Comparison of ENCODE assay signal across 8 cellular contexts in genomic region chr17:41329279-41329925, GRCh38. TPM values are rescaled to one million over a fixed set of nuclear protein-coding genes. Genes with fewer than 3 reads are reported as not detected.
A peak's percentile ranks its signal among the peaks of the same experiment; 100 is the strongest.
DNase-seq lines count a peak whose midpoint lies in the region; ATAC-seq and TF ChIP-seq lines count a peak whose summit lies in the region.

No MANE protein-coding gene starts in this region.

- H3K36me3 ChIP-seq in ascending aorta: no peaks in the 10 kb centered on the region
- H3K36me3 ChIP-seq in iPS DF 6.9 (ENCODE audit: control insufficient read depth, insufficient read depth, low read length): no peaks in the 10 kb centered on the region
- no peaks in the 10 kb centered on the region for H3K36me3 ChIP-seq in tibial artery

- H3K27me3 Mint-ChIP-seq in T-helper 17 cell: no peaks in the 10 kb centered on the region

- peaks cover 22% of the 10 kb centered on the region for H3K4me1 Mint-ChIP-seq in T-helper 17 cell

- no peak overlapping the region for H3K27ac Mint-ChIP-seq in T-helper 17 cell

- intact Hi-C loops in ascending aorta (cut with DNase I): no loop called here
- intact Hi-C loops in tibial artery (cut with DNase I; ENCODE audit: low total_unique reads): loop anchor here (10.0 kb wide), 1 partner anchor 415 kb away; no protein-coding TSS in a partner anchor

- no peak for ATAC-seq in T-helper 17 cell
- ATAC-seq in HG02884 (IDR thresholded peaks at IDR 0.05; ENCODE audit: unreplicated experiment): no peak

- H3K27me3 ChIP-seq in ascending aorta (no peaks in the 10 kb centered on the region), iPS DF 6.9 (ENCODE audit: control insufficient read depth, insufficient read depth, low read length) (no peaks in the 10 kb centered on the region), tibial artery (peaks cover 0 to 16% of the 10 kb centered on the region in 2 donors)

- in situ Hi-C loops in G401 (cut with HindIII; ENCODE audit: low sequenced_read_pairs): no loop called here

- H3K9me3 ChIP-seq in ascending aorta (no peaks in the 10 kb centered on the region), iPS DF 6.9 (ENCODE audit: control insufficient read depth, insufficient read depth, low read length) (no peaks in the 10 kb centered on the region), tibial artery (no peaks in the 10 kb centered on the region), T-helper 17 cell (ENCODE audit: control insufficient read depth, low read length, poor library complexity, severe bottlenecking) (no peaks in the 10 kb centered on the region)

- H3K36me3 Mint-ChIP-seq in T-helper 17 cell (ENCODE audit: low read depth): no peaks in the 10 kb centered on the region

- no peak overlapping the region for H3K27ac ChIP-seq in ascending aorta
- H3K27ac ChIP-seq in iPS DF 6.9 (ENCODE audit: low read length): no peak overlapping the region
- no peak overlapping the region for H3K27ac ChIP-seq in tibial artery

- H3K4me3 ChIP-seq in ascending aorta (no peak overlapping the region), iPS DF 6.9 (ENCODE audit: low read length) (no peak overlapping the region), tibial artery (no peak overlapping the region)

- DNase-seq in A172 (ENCODE audit: low spot score): peak; percentile 77
- peak; percentile 22 for DNase-seq in G401 (ENCODE audit: low spot score)
- peak; percentile 17 for DNase-seq in NCI-H2107 treated with DMSO at 0.1 percent for 48 hours (lab: John Stamatoyannopoulos, UW; ENCODE audit: unreplicated experiment)
- no peak for DNase-seq in ascending aorta (ENCODE audit: low spot score in 2 of 2)
- peak; percentile 22 for DNase-seq in iPS DF 6.9 (ENCODE audit: low read depth, low spot score)
- DNase-seq in tibial artery: no peak
- no peak for DNase-seq in T-helper 17 cell

- peak; percentile 21 to 50 (median 31) for TF ChIP-seq CTCF in ascending aorta (IDR thresholded peaks at IDR 0.05)
- TF ChIP-seq CTCF in tibial artery (IDR thresholded peaks at IDR 0.05): peak; percentile 48 to 50

- WGBS in iPS DF 6.9 (ENCODE audit: insufficient coverage, insufficient read length): no CpG with 5 or more reads among the region's 13 CpGs

- H3K4me1 ChIP-seq in ascending aorta: no peaks in the 10 kb centered on the region
- H3K4me1 ChIP-seq in iPS DF 6.9 (ENCODE audit: control insufficient read depth, insufficient read depth, low read length): no peaks in the 10 kb centered on the region
- H3K4me1 ChIP-seq in tibial artery: no peaks in the 10 kb centered on the region

- no peak overlapping the region for H3K4me3 Mint-ChIP-seq in T-helper 17 cell

RNA-seq across cellular contexts. Expression of gene KRTAP17-1, which starts 13.9 kb away (rescaled TPM):
- not detected in 2 replicates for total RNA-seq in A172 (2014; rRNA removed; shearing (Covaris generic))
- total RNA-seq in G401 (2014; rRNA removed; shearing (Covaris generic)): not detected in 2 replicates
- not detected for total RNA-seq in ascending aorta
- not detected for total RNA-seq in T-helper 17 cell

RNA-seq across cellular contexts. Expression of gene KRTAP16-1, which starts 20.3 kb away (rescaled TPM):
- not detected in 2 replicates for total RNA-seq in A172 (2014; rRNA removed; shearing (Covaris generic))
- total RNA-seq in G401 (2014; rRNA removed; shearing (Covaris generic)): not detected in 2 replicates
- total RNA-seq in ascending aorta (not detected), T-helper 17 cell (under 1 TPM; 0.17 to 0.34 TPM)

RNA-seq across cellular contexts. Expression of gene KRT33A, which starts 21.2 kb away (rescaled TPM):
- not detected in 2 replicates for total RNA-seq in A172 (2014; rRNA removed; shearing (Covaris generic))
- not detected in 2 replicates for total RNA-seq in G401 (2014; rRNA removed; shearing (Covaris generic))
- total RNA-seq in ascending aorta (not detected), T-helper 17 cell (not detected)

RNA-seq across cellular contexts. Expression of gene KRTAP29-1, which starts 26.8 kb away (rescaled TPM):
- 0.16 TPM in 1 of 2 replicates, not detected in the other for total RNA-seq in A172 (2014; rRNA removed; shearing (Covaris generic))
- total RNA-seq in G401 (2014; rRNA removed; shearing (Covaris generic)): not detected in 2 replicates
- total RNA-seq in ascending aorta (not detected), T-helper 17 cell (not detected)

RNA-seq across cellular contexts. Expression of gene KRT33B, which starts 40.2 kb away (rescaled TPM):
- total RNA-seq in A172 (2014; rRNA removed; shearing (Covaris generic)): not detected in 2 replicates
- total RNA-seq in G401 (2014; rRNA removed; shearing (Covaris generic)): not detected in 2 replicates
- not detected for total RNA-seq in ascending aorta
- not detected for total RNA-seq in T-helper 17 cell

Comparison
In these comparisons a context has a peak if more than half of its experiments do, and no peak if none do; other contexts are left out.
1. DNase-seq: peak in A172 (single experiment), G401 (single experiment), NCI-H2107 treated with DMSO at 0.1 percent for 48 hours (single experiment) and iPS DF 6.9 (single experiment); none in ascending aorta (0 of 2), tibial artery (0 of 2) and T-helper 17 cell (0 of 3).